Comparison of ENCODE assay signal across 8 cellular contexts in the genomic region with DNA sequence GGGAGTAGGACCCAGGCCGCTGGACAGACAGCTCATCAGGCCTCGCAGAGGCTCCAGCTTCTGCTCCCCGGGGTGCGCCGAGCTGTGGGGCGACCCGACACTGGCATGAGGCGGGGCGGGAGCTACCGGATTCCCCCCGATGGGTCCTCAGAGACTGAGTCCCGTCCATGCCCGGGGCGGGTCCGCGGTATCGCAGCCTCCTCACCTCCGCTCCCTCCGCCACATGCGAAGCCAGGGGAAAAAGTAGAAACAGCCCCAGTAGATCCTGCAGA. TPM values are rescaled to one million over a fixed set of nuclear protein-coding genes. Genes with fewer than 3 reads are reported as not detected.
A peak's percentile ranks its signal among the peaks of the same experiment; 100 is the strongest.
DNase-seq lines count a peak whose midpoint lies in the region; ATAC-seq and TF ChIP-seq lines count a peak whose summit lies in the region.

No MANE protein-coding gene starts in this region.

- peak overlapping the region; percentile 56 to 76 for H3K4me3 ChIP-seq in muscle layer of duodenum (ENCODE audit: low read depth in 1 of 2, low read length in 2 of 2)

- no peak for DNase-seq in head of caudate nucleus
- DNase-seq in iPS-NIHi11 (ENCODE audit: low spot score) = no peak
- no peak for DNase-seq in GM13976 (ENCODE audit: low spot score)
- DNase-seq in stimulated activated CD8-positive, alpha-beta memory T cell treated with anti-CD3 and anti-CD28 coated beads, Interleukin-4, amount 100 ng/mL, for 48 hours = no peak

- peaks cover 0 to 3% (median 0%) of the 10 kb centered on the region in 5 experiments for H3K9me3 Mint-ChIP-seq in brain

- peak overlapping the region; percentile 90 to 95 (median 95) for H3K4me3 Mint-ChIP-seq in brain

- peak overlapping the region; percentile 85 for H3K27ac ChIP-seq in muscle layer of duodenum (ENCODE audit: low read length)

- H3K27me3 ChIP-seq in muscle layer of duodenum (ENCODE audit: low read depth, low read length) = no peaks in the 10 kb centered on the region

- ATAC-seq in GM18868 (IDR thresholded peaks at IDR 0.05; ENCODE audit: unreplicated experiment) = peak; percentile 18
- peak; percentile 16 for ATAC-seq in HG03095 (IDR thresholded peaks at IDR 0.05; ENCODE audit: unreplicated experiment)

- H3K4me1 ChIP-seq in muscle layer of duodenum (ENCODE audit: control insufficient read depth in 1 of 2, insufficient read depth in 2 of 2, low read length in 2 of 2) = peaks cover 5 to 8% of the 10 kb centered on the region in 2 donors

- peaks cover 4 to 27% of the 10 kb centered on the region in 2 donors for H3K36me3 ChIP-seq in muscle layer of duodenum (ENCODE audit: control insufficient read depth in 1 of 2, insufficient read depth in 2 of 2, low read length in 2 of 2)

- intact Hi-C loops in head of caudate nucleus (cut with DNase I) = no loop called here

- no peaks in the 10 kb centered on the region for H3K27me3 Mint-ChIP-seq in brain

- peaks cover 31% of the 10 kb centered on the region for H3K36me3 Mint-ChIP-seq in brain

- in situ Hi-C loops in GM13976 (cut with MboI; ENCODE audit: low sequenced_read_pairs, unreplicated experiment) = no loop called here

- H3K27ac Mint-ChIP-seq in brain = peak overlapping the region; percentile 64 to 99 (median 97)

- H3K9me3 ChIP-seq in muscle layer of duodenum (ENCODE audit: control insufficient read depth in 1 of 2, low read length in 2 of 2) = no peaks in the 10 kb centered on the region

- no peak for TF ChIP-seq CTCF in brain (conservative IDR thresholded peaks at IDR 0.05)
- no peak for TF ChIP-seq CTCF in GM13976 (IDR thresholded peaks at IDR 0.05; ENCODE audit: borderline replicate concordance, control extremely low read depth, extremely low read depth, insufficient read depth, missing control alignments)

- peaks cover 27% of the 10 kb centered on the region for H3K4me1 Mint-ChIP-seq in brain

RNA-seq across cellular contexts. Expression of a gene that starts 2.6 kb away (rescaled TPM):
- polyA plus RNA-seq in brain (ENCODE audit: insufficient read depth, low read depth, low replicate concordance) = 1.4 TPM

RNA-seq across cellular contexts. Expression of a gene that starts 13.1 kb away (rescaled TPM):
- polyA plus RNA-seq in brain (ENCODE audit: insufficient read depth, low read depth, low replicate concordance) = 8.0 TPM

RNA-seq across cellular contexts. Expression of a gene that starts 18.6 kb away (rescaled TPM):
- polyA plus RNA-seq in brain (ENCODE audit: insufficient read depth, low read depth, low replicate concordance) = 27.2 TPM

RNA-seq across cellular contexts. Expression of a gene that starts 26.0 kb away (rescaled TPM):
- polyA plus RNA-seq in brain (ENCODE audit: insufficient read depth, low read depth, low replicate concordance) = 3.4 TPM

RNA-seq across cellular contexts. Expression of a gene that starts 27.5 kb away (rescaled TPM):
- polyA plus RNA-seq in brain (ENCODE audit: insufficient read depth, low read depth, low replicate concordance) = 81.1 TPM
